ENCODE assay signal across 12 cellular contexts in genomic region chr4:185735887-185736286, GRCh38.
"Had no signal": no experiment of that assay in that cellular context is flagged by ENCODE, and none has a peak within 500 bp of the region (broad histone marks: within the 10 kb centered on the region; RNA-seq: fewer than 3 reads in every experiment).

No MANE protein-coding gene starts in this region.

- H3K9me3 ChIP-seq: heart right ventricle, right lobe of liver had no signal

- H3K27me3 ChIP-seq: heart right ventricle, right lobe of liver had no signal

- DNase-seq: activated CD4-positive, alpha-beta memory T cell treated with anti-CD3 and anti-CD28 coated beads for 36 hours; activated CD4-positive, alpha-beta T cell treated with anti-CD3 and anti-CD28 coated beads for 1 hour; activated gamma-delta T cell treated with Interleukin-2 at 50 U/mL for 16 hours; activated naive CD8-positive, alpha-beta T cell treated with anti-CD3 and anti-CD28 coated beads for 36 hours; activated T-cell treated with anti-CD3 and anti-CD28 coated beads, Interleukin-2, amount 50 U/mL, for 4 hours; foreskin melanocyte; heart right ventricle; posterior cingulate gyrus; right lobe of liver; stimulated activated CD4-positive, alpha-beta T cell treated with anti-CD3 and anti-CD28 coated beads, Interleukin-2, amount 100 ng/mL, for 24 hours; stimulated activated naive B cell treated with anti-CD40 and anti-IgM and Interleukin-4, amounts not matched to agents 10 μg/mL and 1 μg/mL and 100 μg/mL, for 72 hours; SW 1271 had no signal

- H3K4me3 ChIP-seq: heart right ventricle, right lobe of liver had no signal

- ATAC-seq: activated T-cell treated with anti-CD3 and anti-CD28 coated beads, Interleukin-2, amount 50 U/mL, for 4 hours; right lobe of liver; stimulated activated naive B cell treated with anti-CD40 and anti-IgM and Interleukin-4, amounts not matched to agents 10 μg/mL and 1 μg/mL and 100 μg/mL, for 72 hours had no signal
